Comparison of ENCODE assay signal across 19 cellular contexts in genomic region chr16:79897087-79897443, GRCh38.
"Had no signal": no experiment of that assay in that cellular context is flagged by ENCODE, and none has a peak within 500 bp of the region (broad histone marks: within the 10 kb centered on the region; RNA-seq: fewer than 3 reads in every experiment).

No MANE protein-coding gene starts in this region.

- H3K36me3 ChIP-seq: left ventricle myocardium inferior, neural progenitor cell, prostate gland, upper lobe of left lung, WERI-Rb-1 had no signal

- H3K4me2 ChIP-seq: neural progenitor cell had no signal

- H3K27ac ChIP-seq: foreskin keratinocyte, left ventricle myocardium inferior, neural progenitor cell, prostate gland, upper lobe of left lung, WERI-Rb-1 had no signal

- DNase-seq: activated CD4-positive, alpha-beta T cell treated with anti-CD3 and anti-CD28 coated beads, Interleukin-2, amount 50 U/mL, for 1 hour; activated CD4-positive, CD25-positive, alpha-beta regulatory T cell treated with anti-CD3 and anti-CD28 coated beads, Interleukin-2, amount 50 U/mL, for 72 hours; activated CD8-positive, alpha-beta T cell treated with anti-CD3 and anti-CD28 coated beads, Interleukin-2, amount 10 ng/mL, durations not matched to agents 7 days and 5 days; activated gamma-delta T cell; activated naive CD4-positive, alpha-beta T cell treated with anti-CD3 and anti-CD28 coated beads, Interleukin-2, amount 50 U/mL, for 16 hours; activated naive CD8-positive, alpha-beta T cell treated with anti-CD3 and anti-CD28 coated beads, Interleukin-2, amount 50 U/mL, for 24 hours; anterior cingulate cortex; effector CD8-positive, alpha-beta T cell; erythroblast; foreskin keratinocyte; left ventricle myocardium inferior; stimulated activated CD4-positive, alpha-beta T cell treated with anti-CD3 and anti-CD28 coated beads, Interleukin-2, amount 100 ng/mL, for 24 hours; T-cell; upper lobe of left lung; WERI-Rb-1 had no signal

- H2AFZ ChIP-seq: neural progenitor cell had no signal

- H3K9me3 ChIP-seq: left ventricle myocardium inferior, prostate gland, upper lobe of left lung had no signal

- H3K9ac ChIP-seq: neural progenitor cell had no signal

- H3K27me3 ChIP-seq: foreskin keratinocyte, neural progenitor cell, upper lobe of left lung had no signal

- FAIRE-seq: TTC549 had no signal

- H3K4me3 ChIP-seq: left ventricle myocardium inferior, neural progenitor cell, prostate gland, upper lobe of left lung had no signal

- ATAC-seq: activated CD8-positive, alpha-beta T cell treated with anti-CD3 and anti-CD28 coated beads, Interleukin-2, amount 10 ng/mL, durations not matched to agents 7 days and 5 days; activated naive CD8-positive, alpha-beta T cell treated with anti-CD3 and anti-CD28 coated beads, Interleukin-2, amount 50 U/mL, for 24 hours; foreskin keratinocyte; stimulated activated memory B cell treated with anti-CD40 and anti-IgM and Interleukin-4, amounts not matched to agents 10 μg/mL and 1 μg/mL and 100 μg/mL, for 72 hours; T-cell had no signal

- H3K4me1 ChIP-seq: foreskin keratinocyte, left ventricle myocardium inferior, neural progenitor cell, upper lobe of left lung had no signal
